2 cellular contexts compared by ENCODE assay signal in genomic region chr17:59962739-59963318, GRCh38.
TF ChIP-seq lines count a peak whose summit lies in the region.

No MANE protein-coding gene starts in this region.

TF ChIP-seq in SK-N-SH, 30 proteins besides CTCF, POLR2A, EP300 and RAD21 (continued from another document):
- TF ChIP-seq USF2 (IDR thresholded peaks at IDR 0.05; ENCODE audit: borderline replicate concordance, low read depth, low read length) (no peak), RCOR1 (IDR thresholded peaks at IDR 0.05; ENCODE audit: low read length) (no peak)

TF ChIP-seq in SK-N-SH treated with all-trans-retinoic acid at 6 μM for 48 hours, 23 proteins besides CTCF, POLR2A, EP300 and RAD21 (continued from another document):
- TF ChIP-seq TCF4 (CRISPR knock-in tag; IDR thresholded peaks at IDR 0.05; ENCODE audit: borderline replicate concordance): no peak
- no peak for TF ChIP-seq ESRRG (CRISPR knock-in tag; IDR thresholded peaks at IDR 0.05)
- no peak for TF ChIP-seq ARNTL (CRISPR knock-in tag; IDR thresholded peaks at IDR 0.05; ENCODE audit: borderline replicate concordance, low read depth)
- no peak for TF ChIP-seq RARB (CRISPR knock-in tag; IDR thresholded peaks at IDR 0.05)
- TF ChIP-seq CSDC2 (CRISPR knock-in tag; IDR thresholded peaks at IDR 0.05): no peak
- TF ChIP-seq BACH2 (CRISPR knock-in tag; IDR thresholded peaks at IDR 0.05; ENCODE audit: borderline replicate concordance): no peak
- no peak for TF ChIP-seq ZNF8 (CRISPR knock-in tag; IDR thresholded peaks at IDR 0.05)
